8 cellular contexts compared by ENCODE assay signal in genomic region chr10:44958196-44958896, GRCh38. TPM values are rescaled to one million over a fixed set of nuclear protein-coding genes. Genes with fewer than 3 reads are reported as not detected.
DNase-seq lines count a peak whose midpoint lies in the region; ATAC-seq and TF ChIP-seq lines count a peak whose summit lies in the region.

No MANE protein-coding gene starts in this region.

- H3K4me2 ChIP-seq in H9 (ENCODE audit: insufficient read depth, insufficient read length, low read length) (peak overlapping the region; percentile 81), SU-DHL-6 (ENCODE audit: low read depth, low read length, poor library complexity, severe bottlenecking) (peak overlapping the region; percentile 95), parathyroid adenoma (ENCODE audit: low read length) (peak overlapping the region; percentile 70)

- ATAC-seq in GM21786 (IDR thresholded peaks at IDR 0.05; ENCODE audit: unreplicated experiment) = no peak

- no CpG with 5 or more reads among the region's 5 CpGs for WGBS in H9 (ENCODE audit: extremely low coverage, insufficient read length, low lambda C conversion rate)

- H4K5ac ChIP-seq in H9 (ENCODE audit: insufficient read length, low read depth, low read length) = no peak overlapping the region

- TF ChIP-seq CTCF in H9 (conservative IDR thresholded peaks at IDR 0.05) (no peak), SU-DHL-6 (IDR thresholded peaks at IDR 0.05; ENCODE audit: insufficient read depth, low read length, poor library complexity, severe bottlenecking) (no peak), fibroblast of villous mesenchyme (IDR thresholded peaks at IDR 0.05; ENCODE audit: insufficient read depth, low read depth, low read length) (no peak), parathyroid adenoma (IDR thresholded peaks at IDR 0.05) (no peak)

- H3K9me3 Mint-ChIP-seq in H9 = no peaks in the 10 kb centered on the region

- no peak overlapping the region for H3K14ac ChIP-seq in H9 (ENCODE audit: insufficient read depth, low read length)

- H3K27ac ChIP-seq in H9 (ENCODE audit: insufficient read length, low read depth, low read length) (no peak overlapping the region), SU-DHL-6 (ENCODE audit: low read depth, low read length) (no peak overlapping the region), parathyroid adenoma (peak overlapping the region; percentile 82)

- H2BK120ac ChIP-seq in H9 (ENCODE audit: low read depth, low read length, poor library complexity, severe bottlenecking) = no peak overlapping the region

- no peak overlapping the region for H3K23ac ChIP-seq in H9 (ENCODE audit: insufficient read length, low read depth, low read length)

- H3K18ac ChIP-seq in H9 (ENCODE audit: insufficient read length, low read depth, low read length) = no peak overlapping the region

- no peaks in the 10 kb centered on the region for H3K79me2 ChIP-seq in H9 (ENCODE audit: insufficient read depth, low read length)
- H3K79me2 ChIP-seq in SU-DHL-6 (ENCODE audit: insufficient read depth, low read length) = no peaks in the 10 kb centered on the region
- peaks cover 9% of the 10 kb centered on the region for H3K79me2 ChIP-seq in parathyroid adenoma

- no peak overlapping the region for H3T11ph ChIP-seq in H9 (ENCODE audit: low read length)

- no peak overlapping the region for H3K4ac ChIP-seq in H9 (ENCODE audit: low read depth, low read length)

- H2AK5ac ChIP-seq in H9 (ENCODE audit: insufficient read length, low read length) = no peak overlapping the region

- H3F3A ChIP-seq in SU-DHL-6 (ENCODE audit: insufficient read depth) = no peaks in the 10 kb centered on the region

- H3K9me3 ChIP-seq in H9 (ENCODE audit: control insufficient read depth, low read depth, low read length) (no peaks in the 10 kb centered on the region), SU-DHL-6 (ENCODE audit: insufficient read depth, low read length) (no peaks in the 10 kb centered on the region), parathyroid adenoma (ENCODE audit: control insufficient read depth, low read length) (no peaks in the 10 kb centered on the region)

- peaks cover 8% of the 10 kb centered on the region; the same call in 1 of the 2 replicates for H3K4me1 ChIP-seq in H9 (ENCODE audit: insufficient read depth, low read length)
- peaks cover 30% of the 10 kb centered on the region for H3K4me1 ChIP-seq in parathyroid adenoma

- H3K4me3 Mint-ChIP-seq in H9 = peak overlapping the region; percentile 79 to 87

- peaks cover 11% of the 10 kb centered on the region for H3K23me2 ChIP-seq in H9 (ENCODE audit: insufficient read length, low read depth, low read length, poor library complexity, severe bottlenecking)

- H4K20me1 ChIP-seq in H9 (ENCODE audit: control insufficient read depth, insufficient read depth, insufficient read length) (no peaks in the 10 kb centered on the region), SU-DHL-6 (ENCODE audit: low read depth, low read length) (no peaks in the 10 kb centered on the region)

- H3K9me2 ChIP-seq in SU-DHL-6 (replicated peaks; ENCODE audit: insufficient read depth, low read length) = no peaks in the 10 kb centered on the region

- no peak overlapping the region for H2BK20ac ChIP-seq in H9 (ENCODE audit: low read depth, low read length, poor library complexity, severe bottlenecking)

- no peaks in the 10 kb centered on the region for H3K79me1 ChIP-seq in H9 (ENCODE audit: insufficient read depth, low read depth, low read length, poor library complexity, severe bottlenecking)

- no peak overlapping the region for H2AFZ ChIP-seq in H9 (ENCODE audit: low read length)
- H2AFZ ChIP-seq in SU-DHL-6 (ENCODE audit: low read depth, low read length, severe bottlenecking) = no peak overlapping the region
- H2AFZ ChIP-seq in parathyroid adenoma = peak overlapping the region; percentile 97

- H4K91ac ChIP-seq in H9 (ENCODE audit: insufficient read length, low read depth, low read length) = no peak overlapping the region

- peaks cover 5 to 16% (median 9%) of the 10 kb centered on the region in 3 experiments; a peak in 6 of 7 replicates for H3K36me3 Mint-ChIP-seq in H9 (ENCODE audit: insufficient read depth in 1 of 3, low read depth in 3 of 3)

- H3K4me1 Mint-ChIP-seq in H9 = peaks cover 48 to 49% of the 10 kb centered on the region in 2 experiments

- H3K56ac ChIP-seq in H9 (ENCODE audit: insufficient read length, low read depth, low read length) = no peak overlapping the region

- no peak overlapping the region for H3K27ac Mint-ChIP-seq in H9

- no peak overlapping the region for H2BK15ac ChIP-seq in H9 (ENCODE audit: low read depth, low read length)

- no peak overlapping the region for H2BK12ac ChIP-seq in H9 (ENCODE audit: insufficient read length, low read depth, low read length)

- H3K9ac ChIP-seq in H9 (ENCODE audit: extremely low read depth, insufficient read length, low read length) (peak overlapping the region; percentile 24), SU-DHL-6 (ENCODE audit: low read length) (peak overlapping the region; percentile 63), parathyroid adenoma (no peak overlapping the region)

- H3K36me3 ChIP-seq in SU-DHL-6 (ENCODE audit: low read length) (no peaks in the 10 kb centered on the region), parathyroid adenoma (ENCODE audit: control insufficient read depth, insufficient read depth, low read length) (no peaks in the 10 kb centered on the region)

- DNase-seq in H9 (peak; percentile 11), fibroblast of villous mesenchyme (ENCODE audit: low read depth) (peak; percentile 78), GM19238 (ENCODE audit: insufficient read length, low spot score) (no peak), hypothalamus (lab: John Stamatoyannopoulos, UW) (no peak), NCI-H146 treated with DMSO at 0.1 percent for 48 hours (lab: John Stamatoyannopoulos, UW; ENCODE audit: unreplicated experiment) (no peak)

- H3K4me3 ChIP-seq in SU-DHL-6 (ENCODE audit: insufficient read depth, low read length, poor library complexity, severe bottlenecking) (peak overlapping the region; percentile 74), fibroblast of villous mesenchyme (ENCODE audit: low read depth, low read length) (peak overlapping the region; percentile 65), parathyroid adenoma (ENCODE audit: low read depth, low read length) (peak overlapping the region; percentile 84)

- H2BK5ac ChIP-seq in H9 (ENCODE audit: insufficient read length, low read length) = no peak overlapping the region

- H3K27me3 ChIP-seq in H9 (ENCODE audit: insufficient read depth, low read length) (no peaks in the 10 kb centered on the region), SU-DHL-6 (ENCODE audit: low read length) (no peaks in the 10 kb centered on the region), parathyroid adenoma (ENCODE audit: control insufficient read depth, insufficient read depth, low read length) (no peaks in the 10 kb centered on the region)

- H3K27me3 Mint-ChIP-seq in H9 (ENCODE audit: low read depth) = peaks cover 13% of the 10 kb centered on the region

- no peak overlapping the region for H4K8ac ChIP-seq in H9 (replicated peaks; ENCODE audit: insufficient read length, low read depth, low read length)

RNA-seq across cellular contexts. Expression of gene RASSF4, which starts 1.3 kb away (rescaled TPM):
- total RNA-seq in H9 (2021) (11.3 and 11.5 TPM in 2 replicates), fibroblast of villous mesenchyme (6.0 and 6.8 TPM in 2 replicates)

RNA-seq across cellular contexts. Expression of gene DEPP1, which starts 20.3 kb away (rescaled TPM):
- total RNA-seq in H9 (2021) = 1.7 and 2.4 TPM in 2 replicates
- total RNA-seq in fibroblast of villous mesenchyme = 17.1 and 29.8 TPM in 2 replicates

RNA-seq across cellular contexts. Expression of gene ZNF22, which starts 42.4 kb away (rescaled TPM):
- 36.9 and 37.6 TPM in 2 replicates for total RNA-seq in H9 (2021)
- 14.8 and 21.2 TPM in 2 replicates for total RNA-seq in fibroblast of villous mesenchyme

RNA-seq across cellular contexts. Expression of gene TMEM72, which starts 47.2 kb away (rescaled TPM):
- total RNA-seq in H9 (2021) (not detected in 2 replicates), fibroblast of villous mesenchyme (not detected in 2 replicates)

Comparison
In these comparisons a context has a peak if more than half of its experiments do, and no peak if none do; other contexts are left out.
1. DNase-seq: peak in H9 (single experiment) and fibroblast of villous mesenchyme (single experiment); none in GM19238 (single experiment), hypothalamus (0 of 51) and NCI-H146 treated with DMSO at 0.1 percent for 48 hours (single experiment).
2. Peak in every context shown above with its lines, with median percentiles within 50 percentile points of each other: H3K4me2 ChIP-seq and H3K4me3 ChIP-seq.